26 cellular contexts compared by ENCODE assay signal in genomic region chr1:157277281-157277680, GRCh38.
"Had no signal": no experiment of that assay in that cellular context is flagged by ENCODE, and none has a peak within 500 bp of the region (broad histone marks: within the 10 kb centered on the region; RNA-seq: fewer than 3 reads in every experiment).

No MANE protein-coding gene starts in this region.

- FAIRE-seq: HepG2, RCC 7860 had no signal

- H3K27ac ChIP-seq: KMS-11 had no signal

- DNase-seq: IMR-90, Kasumi-1, NCI-H1092, NCI-H1105 treated with DMSO at 0.1 percent for 48 hours, NCI-H1417 treated with DMSO at 0.1 percent for 48 hours, NCI-H146, NCI-H1694 treated with DMSO at 0.1 percent for 48 hours, NCI-H1930, NCI-H2081, NCI-H2107, NCI-H2171, NCI-H226, NCI-H446, NCI-H510A, NCI-H524 treated with DMSO at 0.1 percent for 48 hours, NCI-H69, NCI-H774, Right ventricle myocardium superior, RPMI8226, SIG-M5, SK-N-SH, SW 1271, T-cell had no signal

- H3K4me2 ChIP-seq: KMS-11, SK-N-SH had no signal

- H3K9ac ChIP-seq: KMS-11, SK-N-SH had no signal

- H3K9me3 ChIP-seq: SK-N-SH had no signal
